Comparison of ENCODE assay signal across 7 cellular contexts in genomic region chr5:178729065-178729464, GRCh38. TPM values are rescaled to one million over a fixed set of nuclear protein-coding genes. Genes with fewer than 3 reads are reported as not detected.
DNase-seq lines count a peak whose midpoint lies in the region; TF ChIP-seq lines count a peak whose summit lies in the region.
"Not testable (repeated sequence)": the region's sequence is repeated elsewhere in the genome, so short reads cannot be mapped to it uniquely, and the experiment has no call there.

No MANE protein-coding gene starts in this region.

- peak overlapping the region; percentile 87; the same call in 1 of the 2 replicates for H3K4me3 ChIP-seq in BLaER1
- peak overlapping the region; percentile 54 for H3K4me3 ChIP-seq in HFF-Myc (replicated peaks; ENCODE audit: low read depth, low read length)
- peak overlapping the region; percentile 60 for H3K4me3 ChIP-seq in astrocyte of the cerebellum (ENCODE audit: low read depth, low read length)
- H3K4me3 ChIP-seq in endodermal cell (ENCODE audit: low read length) = not testable (repeated sequence)
- H3K4me3 ChIP-seq in foreskin fibroblast (ENCODE audit: low read depth in 1 of 2, low read length in 2 of 2) = peak overlapping the region; percentile 60 to 71
- peak overlapping the region; percentile 41 to 82 for H3K4me3 ChIP-seq in mesenchymal stem cell (ENCODE audit: insufficient read depth in 1 of 2, low read depth in 1 of 2, low read length in 2 of 2)
- H3K4me3 ChIP-seq in skin epidermis = peak overlapping the region in 4 of 7 experiments; percentile 65 to 95 (median 88)

- not testable (repeated sequence) for H2BK12ac ChIP-seq in mesenchymal stem cell (ENCODE audit: low read length in 2 of 2)

- not testable (repeated sequence) for H2AFZ ChIP-seq in mesenchymal stem cell (ENCODE audit: low read depth, low read length)

- not testable (repeated sequence) for H3K9ac ChIP-seq in BLaER1; endodermal cell (ENCODE audit: extremely low read depth, low read length, poor library complexity, severe bottlenecking); mesenchymal stem cell (ENCODE audit: low read length)

- in situ Hi-C loops in astrocyte of the cerebellum (cut with HindIII; ENCODE audit: low sequenced_read_pairs) = not testable (repeated sequence)

- H3K18ac ChIP-seq in mesenchymal stem cell (ENCODE audit: low read depth in 1 of 2, low read length in 2 of 2) = not testable (repeated sequence)

- not testable (repeated sequence) for H2BK15ac ChIP-seq in mesenchymal stem cell (ENCODE audit: low read depth, poor library complexity, severe bottlenecking)

- H2BK5ac ChIP-seq in mesenchymal stem cell (ENCODE audit: low read depth, low read length, poor library complexity, severe bottlenecking) = not testable (repeated sequence)

- H3K79me1 ChIP-seq in mesenchymal stem cell (replicated peaks; ENCODE audit: low read length, poor library complexity, severe bottlenecking) = not testable (repeated sequence)

- H3K36me3 Mint-ChIP-seq in endodermal cell (ENCODE audit: low read depth) = peaks cover 41% of the 10 kb centered on the region

- not testable (repeated sequence) for H2BK120ac ChIP-seq in mesenchymal stem cell (ENCODE audit: low read depth, low read length)

- not testable (repeated sequence) for H3K27ac Mint-ChIP-seq in endodermal cell

- DNase-seq in HFF-Myc (ENCODE audit: extremely low read depth, low read depth); astrocyte of the cerebellum (ENCODE audit: low read depth); endodermal cell; foreskin fibroblast; mesenchymal stem cell: not testable (repeated sequence)

- peak overlapping the region; percentile 81; the same call in 1 of the 2 replicates for H3K4me2 ChIP-seq in BLaER1
- H3K4me2 ChIP-seq in mesenchymal stem cell (ENCODE audit: low read length, poor library complexity, severe bottlenecking) = not testable (repeated sequence)

- not testable (repeated sequence) for TF ChIP-seq CTCF in HFF-Myc (IDR thresholded peaks at IDR 0.05; ENCODE audit: low read depth, low read length, missing control alignments); astrocyte of the cerebellum (IDR thresholded peaks at IDR 0.05; ENCODE audit: low read depth, low read length, missing control alignments); endodermal cell (conservative IDR thresholded peaks at IDR 0.05); foreskin fibroblast (IDR thresholded peaks at IDR 0.05; ENCODE audit: low read depth, low read length)

- H4K91ac ChIP-seq in mesenchymal stem cell (ENCODE audit: low read length) = not testable (repeated sequence)

- H3K4me1 ChIP-seq in BLaER1; endodermal cell (ENCODE audit: control insufficient read depth, insufficient read depth, low read length); mesenchymal stem cell (ENCODE audit: control insufficient read depth, insufficient read depth, low read depth, low read length): not testable (repeated sequence)

- not testable (repeated sequence) for H3K4ac ChIP-seq in mesenchymal stem cell (ENCODE audit: low read depth in 1 of 2, low read length in 2 of 2)

- H4K8ac ChIP-seq in mesenchymal stem cell (ENCODE audit: low read length) = not testable (repeated sequence)

- peak overlapping the region; percentile 63 for H3K4me3 Mint-ChIP-seq in endodermal cell

- not testable (repeated sequence) for H3K27ac ChIP-seq in BLaER1; endodermal cell (ENCODE audit: low read depth, low read length); mesenchymal stem cell (ENCODE audit: low read length, poor library complexity, severe bottlenecking)
- peak overlapping the region in 1 of 21 experiments; percentile 35 for H3K27ac ChIP-seq in skin epidermis

- H3K36me3 ChIP-seq in BLaER1 = peaks cover 44% of the 10 kb centered on the region
- peaks cover 36% of the 10 kb centered on the region for H3K36me3 ChIP-seq in endodermal cell (ENCODE audit: control insufficient read depth, insufficient read depth, low read length)
- peaks cover 31 to 43% of the 10 kb centered on the region in 2 experiments for H3K36me3 ChIP-seq in mesenchymal stem cell (ENCODE audit: control insufficient read depth in 1 of 2, insufficient read depth in 2 of 2, low read depth in 1 of 2, low read length in 2 of 2)

- H3K9me3 ChIP-seq in BLaER1 (peaks cover 44% of the 10 kb centered on the region), mesenchymal stem cell (ENCODE audit: control insufficient read depth, low read length) (peaks cover 38% of the 10 kb centered on the region)
- not testable (repeated sequence) for H3K9me3 ChIP-seq in endodermal cell (ENCODE audit: control insufficient read depth, low read length)

- H3K4me1 Mint-ChIP-seq in endodermal cell = not testable (repeated sequence)

- not testable (repeated sequence) for H3K23ac ChIP-seq in mesenchymal stem cell (ENCODE audit: low read length in 2 of 2)

- H4K20me1 ChIP-seq in BLaER1 = not testable (repeated sequence)

- not testable (repeated sequence) for H3K27me3 ChIP-seq in BLaER1; endodermal cell (ENCODE audit: control insufficient read depth, insufficient read depth, low read length, poor library complexity, severe bottlenecking); mesenchymal stem cell (ENCODE audit: control insufficient read depth in 1 of 2, insufficient read depth in 1 of 2, low read length in 2 of 2)

- not testable (repeated sequence) for H3K14ac ChIP-seq in mesenchymal stem cell (ENCODE audit: low read length in 2 of 2)

- H2AK5ac ChIP-seq in mesenchymal stem cell (ENCODE audit: low read length, severe bottlenecking) = not testable (repeated sequence)

- not testable (repeated sequence) for H3K9me3 Mint-ChIP-seq in endodermal cell

- H3K27me3 Mint-ChIP-seq in endodermal cell (ENCODE audit: insufficient read depth) = not testable (repeated sequence)

- 60% methylated on average over 6 of the region's 33 CpGs; no CpG with 5 or more reads in 1 of the 2 experiments for WGBS in endodermal cell (ENCODE audit: insufficient coverage in 1 of 2, insufficient read length in 1 of 2), 2 experiments
- no CpG with 5 or more reads among the region's 33 CpGs for WGBS in mesenchymal stem cell

RNA-seq across cellular contexts. Expression of gene ZNF354A, which starts 1.4 kb away (rescaled TPM):
- total RNA-seq in endodermal cell = 10 to 100 TPM; 22.1 to 23.3 TPM
- 24.1 TPM for polyA plus RNA-seq in endodermal cell (2013, experiment 1 of 2)
- 22.3 TPM for polyA plus RNA-seq in endodermal cell (2013, experiment 2 of 2)
- polyA plus RNA-seq in mesenchymal stem cell (2013, experiment 1 of 2) = 9.4 TPM
- polyA plus RNA-seq in mesenchymal stem cell (2013, experiment 2 of 2) = 9.4 TPM
